ENCODE assay signal across 14 cellular contexts in genomic region chr5:94366811-94367210, GRCh38.
"Had no signal": no experiment of that assay in that cellular context is flagged by ENCODE, and none has a peak within 500 bp of the region (broad histone marks: within the 10 kb centered on the region; RNA-seq: fewer than 3 reads in every experiment).

No MANE protein-coding gene starts in this region.

- H3K9me3 Mint-ChIP-seq: activated naive CD8-positive, alpha-beta T cell treated with anti-CD3 and anti-CD28 coated beads, Interleukin-2, amount 10 ng/mL, durations not matched to agents 7 days and 5 days; activated T-helper 1 cell treated with anti-CD3 and anti-CD28 coated beads, Interleukin-12 subunit alpha, Interleukin-12 subunit beta, Interleukin-2, Interleukin-4 antibody, amounts not matched to agents 30 ng/mL and 10 ng/mL and 1 ng/mL, durations not matched to agents 14 hours and 24 hours and 36 hours; stimulated activated naive CD8-positive, alpha-beta T cell treated with anti-CD3 and anti-CD28 coated beads, Interleukin-15, Interleukin-2, amounts not matched to agents 100 ng/mL and 50 ng/mL, for 24 hours had no signal

- H3K4me3 ChIP-seq: esophagus muscularis mucosa, ovary, spleen, testis, upper lobe of right lung had no signal

- H3K4me1 ChIP-seq: esophagus muscularis mucosa, spleen, testis, upper lobe of right lung had no signal

- H3K9me3 ChIP-seq: esophagus muscularis mucosa, ovary, spleen, testis, upper lobe of right lung had no signal

- ATAC-seq: activated CD4-positive, CD25-positive, alpha-beta regulatory T cell treated with anti-CD3 and anti-CD28 coated beads, Interleukin-2, amount 50 U/mL, for 24 hours; sciatic nerve; T-helper 17 cell; upper lobe of right lung had no signal

- H3K27me3 ChIP-seq: brain microvascular endothelial cell, esophagus muscularis mucosa, ovary, spleen, testis, upper lobe of right lung had no signal

- H3K27ac ChIP-seq: brain microvascular endothelial cell, esophagus muscularis mucosa, ovary, testis, upper lobe of right lung had no signal

- H3K36me3 Mint-ChIP-seq: activated naive CD8-positive, alpha-beta T cell treated with anti-CD3 and anti-CD28 coated beads, Interleukin-2, amount 10 ng/mL, durations not matched to agents 7 days and 5 days had no signal

- H3K4me1 Mint-ChIP-seq: activated naive CD8-positive, alpha-beta T cell treated with anti-CD3 and anti-CD28 coated beads, Interleukin-2, amount 10 ng/mL, durations not matched to agents 7 days and 5 days; neural crest cell; T-helper 17 cell had no signal

- DNase-seq: activated naive CD8-positive, alpha-beta T cell treated with anti-CD3 and anti-CD28 coated beads, Interleukin-2, amount 10 ng/mL, durations not matched to agents 7 days and 5 days; brain microvascular endothelial cell; endodermal cell; ovary; spleen; T-helper 17 cell; testis; upper lobe of right lung had no signal

- H3K27me3 Mint-ChIP-seq: activated naive CD8-positive, alpha-beta T cell treated with anti-CD3 and anti-CD28 coated beads, Interleukin-2, amount 10 ng/mL, durations not matched to agents 7 days and 5 days; stimulated activated naive CD8-positive, alpha-beta T cell treated with anti-CD3 and anti-CD28 coated beads, Interleukin-15, Interleukin-2, amounts not matched to agents 100 ng/mL and 50 ng/mL, for 24 hours; T-helper 17 cell had no signal

- H3K4me3 Mint-ChIP-seq: activated naive CD8-positive, alpha-beta T cell treated with anti-CD3 and anti-CD28 coated beads, Interleukin-2, amount 10 ng/mL, durations not matched to agents 7 days and 5 days; activated T-helper 1 cell treated with anti-CD3 and anti-CD28 coated beads, Interleukin-12 subunit alpha, Interleukin-12 subunit beta, Interleukin-2, Interleukin-4 antibody, amounts not matched to agents 30 ng/mL and 10 ng/mL and 1 ng/mL, durations not matched to agents 14 hours and 24 hours and 36 hours; endodermal cell; neural crest cell; stimulated activated naive CD8-positive, alpha-beta T cell treated with anti-CD3 and anti-CD28 coated beads, Interleukin-15, Interleukin-2, amounts not matched to agents 100 ng/mL and 50 ng/mL, for 24 hours; T-helper 17 cell had no signal

- H3K36me3 ChIP-seq: brain microvascular endothelial cell, esophagus muscularis mucosa, ovary, spleen, upper lobe of right lung had no signal

- H3K27ac Mint-ChIP-seq: activated naive CD8-positive, alpha-beta T cell treated with anti-CD3 and anti-CD28 coated beads, Interleukin-2, amount 10 ng/mL, durations not matched to agents 7 days and 5 days; activated T-helper 1 cell treated with anti-CD3 and anti-CD28 coated beads, Interleukin-12 subunit alpha, Interleukin-12 subunit beta, Interleukin-2, Interleukin-4 antibody, amounts not matched to agents 30 ng/mL and 10 ng/mL and 1 ng/mL, durations not matched to agents 14 hours and 24 hours and 36 hours; endodermal cell; stimulated activated naive CD8-positive, alpha-beta T cell treated with anti-CD3 and anti-CD28 coated beads, Interleukin-15, Interleukin-2, amounts not matched to agents 100 ng/mL and 50 ng/mL, for 24 hours; T-helper 17 cell had no signal
